ENCODE assay signal across 11 cellular contexts in the genomic region with DNA sequence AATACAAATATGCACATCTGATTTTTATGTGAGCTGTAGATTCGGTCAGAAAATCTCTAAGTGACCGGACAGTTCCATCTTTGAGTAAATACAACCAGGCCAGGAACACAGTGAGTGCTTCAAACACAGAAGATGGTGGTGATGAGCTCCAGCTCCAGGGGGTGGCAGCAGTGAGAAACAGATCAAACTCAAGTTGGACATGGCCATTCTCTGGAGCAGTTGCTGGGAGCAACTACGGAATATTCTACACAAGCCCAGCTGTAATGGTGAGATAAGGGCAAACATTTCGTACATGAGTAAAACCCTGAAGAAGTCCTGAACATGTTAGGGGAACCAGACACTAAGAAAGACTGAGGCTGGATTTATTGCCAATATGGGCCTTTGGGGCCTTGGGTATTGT.
DNase-seq lines count a peak whose midpoint lies in the region; ATAC-seq and TF ChIP-seq lines count a peak whose summit lies in the region.
"Had no signal": no experiment of that assay in that cellular context is flagged by ENCODE, and none has a peak within 500 bp of the region (broad histone marks: within the 10 kb centered on the region; RNA-seq: fewer than 3 reads in every experiment).

No MANE protein-coding gene starts in this region.

- no peak overlapping the region for H3K4me3 ChIP-seq in colonic mucosa
- no peak overlapping the region for H3K4me3 ChIP-seq in smooth muscle cell
- H3K4me3 ChIP-seq: BLaER1 had no signal

- H3K36me3 ChIP-seq in colonic mucosa = no peaks in the 10 kb centered on the region
- no peaks in the 10 kb centered on the region for H3K36me3 ChIP-seq in smooth muscle cell (ENCODE audit: low read depth)
- H3K36me3 ChIP-seq: BLaER1 had no signal

- no peaks in the 10 kb centered on the region for H3F3A ChIP-seq in smooth muscle cell (ENCODE audit: low read depth)

- TF ChIP-seq CTCF in colonic mucosa (IDR thresholded peaks at IDR 0.05) = no peak
- peak; percentile 7 for TF ChIP-seq CTCF in smooth muscle cell (IDR thresholded peaks at IDR 0.05; ENCODE audit: borderline replicate concordance, insufficient read depth, poor library complexity, severe bottlenecking)

- H4K20me1 ChIP-seq in smooth muscle cell (ENCODE audit: low read depth) = no peaks in the 10 kb centered on the region
- H4K20me1 ChIP-seq: BLaER1 had no signal

- H3K27ac Mint-ChIP-seq in activated CD4-positive, alpha-beta memory T cell treated with anti-CD3 and anti-CD28 coated beads for 36 hours = no peak overlapping the region
- H3K27ac Mint-ChIP-seq in activated CD4-positive, alpha-beta memory T cell treated with anti-CD3 and anti-CD28 coated beads, Interleukin-2, amount 10 ng/mL, durations not matched to agents 7 days and 5 days = no peak overlapping the region

- H3K27me3 ChIP-seq in colonic mucosa (no peaks in the 10 kb centered on the region), smooth muscle cell (ENCODE audit: low read depth) (no peaks in the 10 kb centered on the region)
- H3K27me3 ChIP-seq: BLaER1 had no signal

- intact Hi-C loops in activated CD4-positive, alpha-beta memory T cell treated with anti-CD3 and anti-CD28 coated beads for 36 hours (cut with micrococcal nuclease) = no loop called here
- intact Hi-C loops in colonic mucosa (cut with DNase I) = no loop called here

- H3K9me3 ChIP-seq in colonic mucosa (no peaks in the 10 kb centered on the region), smooth muscle cell (replicated peaks; ENCODE audit: low read depth) (no peaks in the 10 kb centered on the region)
- H3K9me3 ChIP-seq: BLaER1 had no signal

- CTCF ChIA-PET in activated CD4-positive, alpha-beta memory T cell treated with anti-CD3 and anti-CD28 coated beads for 36 hours (lab: Charles Lee) = interaction anchor here (1.2 kb wide), 1 partner anchor 37 kb away, joined by 3 read pairs; no protein-coding TSS in a partner anchor
- CTCF ChIA-PET in activated CD4-positive, alpha-beta memory T cell treated with anti-CD3 and anti-CD28 coated beads, Interleukin-2, amount 10 ng/mL, durations not matched to agents 7 days and 5 days (lab: Charles Lee) = no interaction called here

- H2AFZ ChIP-seq in smooth muscle cell (ENCODE audit: low read depth) = no peak overlapping the region

- DNase-seq in activated CD4-positive, alpha-beta memory T cell treated with anti-CD3 and anti-CD28 coated beads for 36 hours = peak; percentile 9
- DNase-seq in activated CD4-positive, alpha-beta memory T cell treated with anti-CD3 and anti-CD28 coated beads, Interleukin-2, amount 10 ng/mL, durations not matched to agents 7 days and 5 days = no peak
- DNase-seq in NCI-H446 (lab: John Stamatoyannopoulos, UW) (peak; percentile 41 to 65), colonic mucosa (peak; percentile 22), smooth muscle cell (lab: John Stamatoyannopoulos, UW; ENCODE audit: unreplicated experiment) (no peak), AML-193 (lab: John Stamatoyannopoulos, UW) (no peak)
- DNase-seq in activated T-cell treated with anti-CD3 and anti-CD28 coated beads, Interleukin-2, amount 50 U/mL, for 1 hour = no peak
- DNase-seq: activated effector memory CD4-positive, alpha-beta T cell treated with anti-CD3 and anti-CD28 coated beads, Interleukin-2, amount 50 U/mL, for 16 hours; GOT3 had no signal

- no peak overlapping the region for H3K4me2 ChIP-seq in smooth muscle cell
- H3K4me2 ChIP-seq: BLaER1 had no signal

- H3K36me3 Mint-ChIP-seq in activated CD4-positive, alpha-beta memory T cell treated with anti-CD3 and anti-CD28 coated beads for 36 hours = no peaks in the 10 kb centered on the region
- no peaks in the 10 kb centered on the region for H3K36me3 Mint-ChIP-seq in activated CD4-positive, alpha-beta memory T cell treated with anti-CD3 and anti-CD28 coated beads, Interleukin-2, amount 10 ng/mL, durations not matched to agents 7 days and 5 days (ENCODE audit: low read depth)

- no peaks in the 10 kb centered on the region for H3K4me1 Mint-ChIP-seq in activated CD4-positive, alpha-beta memory T cell treated with anti-CD3 and anti-CD28 coated beads for 36 hours (ENCODE audit: low read depth)
- no peaks in the 10 kb centered on the region for H3K4me1 Mint-ChIP-seq in activated CD4-positive, alpha-beta memory T cell treated with anti-CD3 and anti-CD28 coated beads, Interleukin-2, amount 10 ng/mL, durations not matched to agents 7 days and 5 days

- H3K4me1 ChIP-seq in colonic mucosa (no peaks in the 10 kb centered on the region), smooth muscle cell (ENCODE audit: low read depth) (no peaks in the 10 kb centered on the region)
- H3K4me1 ChIP-seq: BLaER1 had no signal

- peaks cover 6% of the 10 kb centered on the region for H3K27me3 Mint-ChIP-seq in activated CD4-positive, alpha-beta memory T cell treated with anti-CD3 and anti-CD28 coated beads for 36 hours
- H3K27me3 Mint-ChIP-seq in activated CD4-positive, alpha-beta memory T cell treated with anti-CD3 and anti-CD28 coated beads, Interleukin-2, amount 10 ng/mL, durations not matched to agents 7 days and 5 days = no peaks in the 10 kb centered on the region

- WGBS in smooth muscle cell (ENCODE audit: low lambda C conversion rate) = 60% methylated on average over 4 of the region's 4 CpGs

- no peak overlapping the region for H3K4me3 Mint-ChIP-seq in activated CD4-positive, alpha-beta memory T cell treated with anti-CD3 and anti-CD28 coated beads for 36 hours
- no peak overlapping the region for H3K4me3 Mint-ChIP-seq in activated CD4-positive, alpha-beta memory T cell treated with anti-CD3 and anti-CD28 coated beads, Interleukin-2, amount 10 ng/mL, durations not matched to agents 7 days and 5 days

- POLR2A ChIA-PET in activated CD4-positive, alpha-beta memory T cell treated with anti-CD3 and anti-CD28 coated beads for 36 hours (lab: Charles Lee) = no interaction called here
- POLR2A ChIA-PET in activated CD4-positive, alpha-beta memory T cell treated with anti-CD3 and anti-CD28 coated beads, Interleukin-2, amount 10 ng/mL, durations not matched to agents 7 days and 5 days (lab: Charles Lee) = no interaction called here

- H3K9ac ChIP-seq in colonic mucosa (ENCODE audit: low read depth in 2 of 2, low read length in 2 of 2) (no peak overlapping the region), smooth muscle cell (ENCODE audit: low read depth) (no peak overlapping the region)
- H3K9ac ChIP-seq: BLaER1 had no signal

- no peaks in the 10 kb centered on the region for H3K79me2 ChIP-seq in smooth muscle cell (ENCODE audit: low read depth)

- H3K27ac ChIP-seq in colonic mucosa (no peak overlapping the region), smooth muscle cell (ENCODE audit: low read depth) (no peak overlapping the region)
- H3K27ac ChIP-seq: BLaER1 had no signal

- H3K9me3 Mint-ChIP-seq in activated CD4-positive, alpha-beta memory T cell treated with anti-CD3 and anti-CD28 coated beads for 36 hours = no peaks in the 10 kb centered on the region
- H3K9me3 Mint-ChIP-seq in activated CD4-positive, alpha-beta memory T cell treated with anti-CD3 and anti-CD28 coated beads, Interleukin-2, amount 10 ng/mL, durations not matched to agents 7 days and 5 days = no peaks in the 10 kb centered on the region

- no peak for ATAC-seq in HG02885 (IDR thresholded peaks at IDR 0.05; ENCODE audit: poor library complexity, unreplicated experiment)

Comparison
In these comparisons a context has a peak if more than half of its experiments do, and no peak if none do; other contexts are left out.
1. DNase-seq: peak in activated CD4-positive, alpha-beta memory T cell treated with anti-CD3 and anti-CD28 coated beads for 36 hours (single experiment), NCI-H446 (2 of 2) and colonic mucosa (single experiment); none in activated CD4-positive, alpha-beta memory T cell treated with anti-CD3 and anti-CD28 coated beads, Interleukin-2, amount 10 ng/mL, durations not matched to agents 7 days and 5 days (single experiment), smooth muscle cell (single experiment), AML-193 (0 of 2) and activated T-cell treated with anti-CD3 and anti-CD28 coated beads, Interleukin-2, amount 50 U/mL, for 1 hour (single experiment).